8 cellular contexts compared by ENCODE assay signal in the genomic region with DNA sequence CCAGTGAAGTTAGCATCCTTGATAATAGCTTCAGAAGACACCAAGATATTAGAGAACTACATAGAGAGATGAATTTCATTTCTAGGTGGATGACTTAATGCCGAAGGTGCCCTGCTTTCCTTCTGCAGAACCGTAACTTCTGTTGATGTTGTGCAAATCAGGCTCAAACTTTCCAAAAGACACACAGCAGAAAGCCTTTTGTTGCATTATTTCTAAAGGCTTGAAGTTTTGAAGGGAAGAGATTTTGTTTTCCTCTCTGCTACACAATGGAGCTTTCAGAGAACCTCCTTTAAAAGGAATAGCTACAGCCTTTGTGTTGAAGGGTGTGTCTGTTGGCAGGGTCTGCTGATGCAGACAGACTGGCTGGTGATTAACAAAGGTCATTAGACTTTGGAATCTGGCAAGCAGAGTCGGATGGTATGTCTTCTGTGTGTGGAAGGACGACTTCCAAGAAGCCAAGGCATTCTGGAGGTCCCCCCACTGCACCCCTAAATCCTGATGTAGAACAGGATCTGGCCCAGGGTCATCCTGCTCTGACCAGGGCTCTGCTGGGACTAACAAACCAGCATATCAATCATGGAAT. TPM values are rescaled to one million over a fixed set of nuclear protein-coding genes. Genes with fewer than 3 reads are reported as not detected.
DNase-seq lines count a peak whose midpoint lies in the region; ATAC-seq, FAIRE-seq and TF ChIP-seq lines count a peak whose summit lies in the region.

No MANE protein-coding gene starts in this region.

- no peak overlapping the region for H2AFZ ChIP-seq in endothelial cell of umbilical vein (ENCODE audit: low read depth, low read length)

- FAIRE-seq in endothelial cell of umbilical vein (lab: Jason Lieb, UNC), result peak; percentile 60

- peak; percentile 51 for DNase-seq in AG08395 (ENCODE audit: low spot score)
- DNase-seq in M059J (ENCODE audit: low read depth), result peak; percentile 49
- DNase-seq in endothelial cell of umbilical vein (ENCODE audit: low read depth, low spot score), result peak; percentile 44
- peak; percentile 75 for DNase-seq in mucosa of gallbladder (ENCODE audit: low spot score)
- DNase-seq in NCI-H2029 treated with DMSO at 0.1 percent for 48 hours (lab: John Stamatoyannopoulos, UW), result no peak
- DNase-seq in activated CD4-positive, CD25-positive, alpha-beta regulatory T cell (lab: John Stamatoyannopoulos, UW), result no peak

- H3K9me1 ChIP-seq in endothelial cell of umbilical vein (replicated peaks; ENCODE audit: control insufficient read depth, extremely low read depth, insufficient read depth, low read length), result no peaks in the 10 kb centered on the region

- POLR2A ChIA-PET in endothelial cell of umbilical vein (lab: Charles Lee), result no interaction called here

- ATAC-seq in GM21423 (IDR thresholded peaks at IDR 0.05; ENCODE audit: unreplicated experiment) (no peak), HG03442 (IDR thresholded peaks at IDR 0.05; ENCODE audit: unreplicated experiment) (no peak)

- dilution Hi-C loops in endothelial cell of umbilical vein (cut with MboI; ENCODE audit: extremely low pct_ligation_motif_present, low sequenced_read_pairs), result no loop called here

- H4K20me1 ChIP-seq in endothelial cell of umbilical vein (replicated peaks; ENCODE audit: control insufficient read depth, extremely low read depth, insufficient read depth, low read length), result no peaks in the 10 kb centered on the region

- no peak for TF ChIP-seq CTCF in endothelial cell of umbilical vein (IDR thresholded peaks at IDR 0.05; ENCODE audit: extremely low read depth in 1 of 2, insufficient read depth in 1 of 2, low read depth in 1 of 2, low read length in 2 of 2)

- H3K4me1 ChIP-seq in endothelial cell of umbilical vein (ENCODE audit: control insufficient read depth, extremely low read depth, insufficient read depth, low read length), result peaks cover 28% of the 10 kb centered on the region

- TF ChIP-seq POLR2A in endothelial cell of umbilical vein (IDR thresholded peaks at IDR 0.05; ENCODE audit: low read depth, low read length), result no peak

- H3K9ac ChIP-seq in endothelial cell of umbilical vein (replicated peaks; ENCODE audit: extremely low read depth, insufficient read depth, low read length), result no peak overlapping the region

- H3K4me3 ChIP-seq in endothelial cell of umbilical vein (replicated peaks in 1 of 3; ENCODE audit: insufficient read depth in 1 of 3, low read depth in 1 of 3, low read length in 3 of 3), result no peak overlapping the region

- H3K27me3 ChIP-seq in endothelial cell of umbilical vein (ENCODE audit: control insufficient read depth in 2 of 2, insufficient read depth in 2 of 2, low read length in 2 of 2), result no peaks in the 10 kb centered on the region

- no TSS peak for BruUV-seq in endothelial cell of umbilical vein (replicated peaks; lab: Mats Ljungman, UMichigan)

- CTCF ChIA-PET in endothelial cell of umbilical vein (lab: Charles Lee), result interaction anchor here (1.1 to 1.6 kb wide), 4 partner anchors 9 to 82 kb away, joined by 3 to 4 read pairs (median 3); no protein-coding TSS in a partner anchor

- intact Hi-C loops in endothelial cell of umbilical vein (cut with micrococcal nuclease), result no loop called here

- peaks cover 3 to 12% of the 10 kb centered on the region in 2 experiments for H3K36me3 ChIP-seq in endothelial cell of umbilical vein (ENCODE audit: control insufficient read depth in 2 of 2, extremely low read depth in 1 of 2, insufficient read depth in 2 of 2, low read length in 2 of 2)

- no peaks in the 10 kb centered on the region for H3K79me2 ChIP-seq in endothelial cell of umbilical vein (ENCODE audit: control insufficient read depth, insufficient read depth, low read length)

- H3K4me2 ChIP-seq in endothelial cell of umbilical vein (ENCODE audit: insufficient read depth, low read length), result no peak overlapping the region

- no peaks in the 10 kb centered on the region for H3K9me3 ChIP-seq in endothelial cell of umbilical vein (replicated peaks; ENCODE audit: control insufficient read depth, insufficient read depth, low read length)

- no peak overlapping the region for H3K27ac ChIP-seq in endothelial cell of umbilical vein (ENCODE audit: insufficient read depth, low read depth, low read length)

TF ChIP-seq in endothelial cell of umbilical vein, 7 proteins besides CTCF, POLR2A, EP300 and RAD21:
- no peak for TF ChIP-seq GATA2 (IDR thresholded peaks at IDR 0.05; ENCODE audit: insufficient read depth, insufficient read length, low read depth, low read length)
- TF ChIP-seq POLR2AphosphoS5 (IDR thresholded peaks at IDR 0.05; ENCODE audit: insufficient read depth, low read depth, low read length), result no peak
- no peak for TF ChIP-seq EZH2 (IDR thresholded peaks at IDR 0.05; ENCODE audit: borderline replicate concordance, low read depth, low read length, severe bottlenecking)
- TF ChIP-seq, protein P1, sequence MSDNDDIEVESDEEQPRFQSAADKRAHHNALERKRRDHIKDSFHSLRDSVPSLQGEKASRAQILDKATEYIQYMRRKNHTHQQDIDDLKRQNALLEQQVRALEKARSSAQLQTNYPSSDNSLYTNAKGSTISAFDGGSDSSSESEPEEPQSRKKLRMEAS (IDR thresholded peaks at IDR 0.05; ENCODE audit: insufficient read depth, insufficient read length), result no peak
- no peak for TF ChIP-seq MYC (IDR thresholded peaks at IDR 0.05; ENCODE audit: low read depth, low read length)
- no peak for TF ChIP-seq JUN (IDR thresholded peaks at IDR 0.05; ENCODE audit: borderline replicate concordance, insufficient read depth, insufficient read length, low read depth)
- no peak for TF ChIP-seq FOS (IDR thresholded peaks at IDR 0.05; ENCODE audit: borderline replicate concordance, insufficient read depth, low read length)
TF ChIP-seq in endothelial cell of umbilical vein: peak in this region for 0.

RNA-seq across cellular contexts. Expression of gene ZNF462, which starts 57.8 kb away (rescaled TPM):
- 6.6 and 17.8 TPM in 2 replicates for total RNA-seq in M059J (2014; rRNA removed; shearing (Covaris generic))
- total RNA-seq in endothelial cell of umbilical vein (24.7 and 27.0 TPM in 2 replicates), mucosa of gallbladder (37.1 TPM)
- polyA plus RNA-seq in endothelial cell of umbilical vein, result 6.2 and 6.3 TPM in 2 replicates
- 7.3 and 8.1 TPM in 2 replicates for polyA plus RNA-seq in endothelial cell of umbilical vein (2011; cell fraction: cytosol; rRNA removed)
- 21.7 and 25.0 TPM in 2 replicates for polyA plus RNA-seq in endothelial cell of umbilical vein (2011; cell fraction: nucleus; rRNA removed)
- polyA plus RNA-seq in endothelial cell of umbilical vein (2012), result 5.5 and 6.6 TPM in 2 replicates
- polyA minus RNA-seq in endothelial cell of umbilical vein, result 38.8 and 52.1 TPM in 2 replicates
- 2.4 TPM for polyA minus RNA-seq in endothelial cell of umbilical vein (2011; cell fraction: cytosol; rRNA and poly(A)+ RNA removed)
- polyA minus RNA-seq in endothelial cell of umbilical vein (2011; cell fraction: nucleus; rRNA and poly(A)+ RNA removed), result 55.4 and 63.8 TPM in 2 replicates

Comparison
In these comparisons a context has a peak if more than half of its experiments do, and no peak if none do; other contexts are left out.
1. DNase-seq: peak in AG08395 (single experiment), M059J (single experiment), endothelial cell of umbilical vein (single experiment) and mucosa of gallbladder (single experiment); none in NCI-H2029 treated with DMSO at 0.1 percent for 48 hours (single experiment) and activated CD4-positive, CD25-positive, alpha-beta regulatory T cell (0 of 4).